In genomic region chr5:43042176-43042625, GRCh38 we compare ENCODE assay signal across 8 cellular contexts. TPM values are rescaled to one million over a fixed set of nuclear protein-coding genes. Genes with fewer than 3 reads are reported as not detected.
DNase-seq lines count a peak whose midpoint lies in the region; TF ChIP-seq lines count a peak whose summit lies in the region.

No MANE protein-coding gene starts in this region.

- H3K4me1 Mint-ChIP-seq in T-helper 1 cell treated with Interleukin-12 subunit alpha and Interleukin-12 subunit beta and Interleukin-4 antibody, amounts not matched to agents 30 μg/mL and 1 μg/mL, for 36 hours (ENCODE audit: low read depth): peaks cover 40% of the 10 kb centered on the region

- peak overlapping the region; percentile 80 for H2AFZ ChIP-seq in smooth muscle cell (ENCODE audit: low read depth)

- DNase-seq in GM10248 (ENCODE audit: extremely low spot score): peak; percentile 71
- DNase-seq in NAMALWA (ENCODE audit: low spot score): peak; percentile 96
- DNase-seq in ascending aorta (ENCODE audit: low spot score in 2 of 2): peak in 1 of 2 donors; percentile 90
- peak; percentile 57 for DNase-seq in smooth muscle cell (lab: John Stamatoyannopoulos, UW; ENCODE audit: unreplicated experiment)
- DNase-seq in RKO (ENCODE audit: low spot score): no peak

- peak overlapping the region; percentile 95 for H3K4me2 ChIP-seq in smooth muscle cell

- H3K27ac ChIP-seq in HEK293 (ENCODE audit: extremely low read depth, low read depth, low read length) (peak overlapping the region; percentile 80), ascending aorta (peak overlapping the region; percentile 96 to 99), smooth muscle cell (ENCODE audit: low read depth) (peak overlapping the region; percentile 90)

- H3K36me3 ChIP-seq in HEK293 (ENCODE audit: control insufficient read depth in 2 of 2, insufficient read depth in 1 of 2, low read length in 2 of 2) (no peaks in the 10 kb centered on the region), ascending aorta (no peaks in the 10 kb centered on the region), smooth muscle cell (ENCODE audit: low read depth) (no peaks in the 10 kb centered on the region)

- H3K27ac Mint-ChIP-seq in T-helper 1 cell treated with Interleukin-12 subunit alpha and Interleukin-12 subunit beta and Interleukin-4 antibody, amounts not matched to agents 30 μg/mL and 1 μg/mL, for 36 hours: peak overlapping the region; percentile 97

- H3K9me3 ChIP-seq in HEK293 (ENCODE audit: control insufficient read depth, insufficient read depth, low read depth, low read length) (no peaks in the 10 kb centered on the region), ascending aorta (peaks cover 0 to 3% of the 10 kb centered on the region in 2 donors), smooth muscle cell (replicated peaks; ENCODE audit: low read depth) (no peaks in the 10 kb centered on the region)

- POLR2A ChIA-PET in GM10248 (lab: Yijun Ruan, JAX): interaction anchor here (0.7 to 1.8 kb wide), 5 partner anchors 33 to 1346 kb away, joined by 3 to 13 read pairs (median 4); partner anchors contain the start of gene TMEM267
- POLR2A ChIA-PET in HEK293 (lab: Yijun Ruan, JAX): interaction anchor here (1.0 to 3.1 kb wide), 12 partner anchors 9 to 348 kb away, joined by 3 to 33 read pairs (median 6); partner anchors contain the start of genes HMGCS1 and ZNF131

- peaks cover 9% of the 10 kb centered on the region for H3K36me3 Mint-ChIP-seq in T-helper 1 cell treated with Interleukin-12 subunit alpha and Interleukin-12 subunit beta and Interleukin-4 antibody, amounts not matched to agents 30 μg/mL and 1 μg/mL, for 36 hours (ENCODE audit: low read depth)

- no peaks in the 10 kb centered on the region for H3K4me1 ChIP-seq in HEK293 (ENCODE audit: control insufficient read depth, insufficient read depth, low read length)
- peaks cover 0 to 2% of the 10 kb centered on the region in 2 donors for H3K4me1 ChIP-seq in ascending aorta
- peaks cover 30% of the 10 kb centered on the region for H3K4me1 ChIP-seq in smooth muscle cell (ENCODE audit: low read depth)

- H3K79me2 ChIP-seq in smooth muscle cell (ENCODE audit: low read depth): peaks cover 11% of the 10 kb centered on the region

- H3F3A ChIP-seq in smooth muscle cell (ENCODE audit: low read depth): peaks cover 27% of the 10 kb centered on the region

- under 1% methylated on average over 44 of the region's 44 CpGs for WGBS in smooth muscle cell (ENCODE audit: low lambda C conversion rate)

- CTCF ChIA-PET in GM10248 (lab: Yijun Ruan, JAX): interaction anchor here (1.2 to 4.2 kb wide), 17 partner anchors 8 to 442 kb away, joined by 3 to 51 read pairs (median 8); partner anchors contain the start of gene TMEM267
- CTCF ChIA-PET in HEK293 (lab: Yijun Ruan, JAX): interaction anchor here (0.5 to 3.1 kb wide), 21 partner anchors 9 to 542 kb away, joined by 3 to 33 read pairs (median 6); no protein-coding TSS in a partner anchor

- H3K4me3 ChIP-seq in HEK293 (ENCODE audit: low read depth, low read length): peak overlapping the region; percentile 56
- peak overlapping the region; percentile 64 to 91 for H3K4me3 ChIP-seq in ascending aorta
- peak overlapping the region; percentile 47 for H3K4me3 ChIP-seq in iPS-11a (ENCODE audit: low read depth, low read length)
- peak overlapping the region; percentile 72 for H3K4me3 ChIP-seq in smooth muscle cell

- H3K9ac ChIP-seq in smooth muscle cell (ENCODE audit: low read depth): peak overlapping the region; percentile 90

- H4K20me1 ChIP-seq in smooth muscle cell (ENCODE audit: low read depth): peaks cover 10% of the 10 kb centered on the region

- no peaks in the 10 kb centered on the region for H3K27me3 Mint-ChIP-seq in T-helper 1 cell treated with Interleukin-12 subunit alpha and Interleukin-12 subunit beta and Interleukin-4 antibody, amounts not matched to agents 30 μg/mL and 1 μg/mL, for 36 hours (ENCODE audit: low read depth)

- H3K27me3 ChIP-seq in ascending aorta: no peaks in the 10 kb centered on the region
- peaks cover under 1% of the 10 kb centered on the region for H3K27me3 ChIP-seq in smooth muscle cell (ENCODE audit: low read depth)

- intact Hi-C loops in ascending aorta (cut with DNase I): loop anchor here (1.0 to 5.0 kb wide), 3 partner anchors 23 to 63 kb away; no protein-coding TSS in a partner anchor

- TF ChIP-seq CTCF in GM10248 (IDR thresholded peaks at IDR 0.05; ENCODE audit: control extremely low read depth, extremely low read depth, low read depth, missing control alignments): peak; percentile 23
- TF ChIP-seq CTCF in HEK293 (tag by site-specific recombination; IDR thresholded peaks at IDR 0.05): peak; percentile 79
- peak in 1 of 3 experiments; percentile 4 for TF ChIP-seq CTCF in ascending aorta (IDR thresholded peaks at IDR 0.05)
- TF ChIP-seq CTCF in smooth muscle cell (IDR thresholded peaks at IDR 0.05; ENCODE audit: borderline replicate concordance, insufficient read depth, poor library complexity, severe bottlenecking): no peak

- H3K9me3 Mint-ChIP-seq in T-helper 1 cell treated with Interleukin-12 subunit alpha and Interleukin-12 subunit beta and Interleukin-4 antibody, amounts not matched to agents 30 μg/mL and 1 μg/mL, for 36 hours: no peaks in the 10 kb centered on the region

- H3K4me3 Mint-ChIP-seq in T-helper 1 cell treated with Interleukin-12 subunit alpha and Interleukin-12 subunit beta and Interleukin-4 antibody, amounts not matched to agents 30 μg/mL and 1 μg/mL, for 36 hours: peak overlapping the region; percentile 88

TF ChIP-seq in HEK293, 187 proteins besides CTCF, POLR2A, EP300 and RAD21 (continues in another document):
- TF ChIP-seq HOXD13 (CRISPR knock-in tag; IDR thresholded peaks at IDR 0.05; ENCODE audit: borderline replicate concordance) (no peak), ZNF660 (tag by site-specific recombination; IDR thresholded peaks at IDR 0.05) (0 out of 2 replicates have a peak, but pooled peaks have one; percentile 24), ZFP37 (tag by site-specific recombination; IDR thresholded peaks at IDR 0.05) (0 out of 2 replicates have a peak, but pooled peaks have one; percentile 20), ZNF121 (tag by site-specific recombination; IDR thresholded peaks at IDR 0.05) (no peak), ZNF157 (tag by site-specific recombination; IDR thresholded peaks at IDR 0.05) (no peak), ZNF214 (tag by site-specific recombination; IDR thresholded peaks at IDR 0.05; ENCODE audit: borderline replicate concordance) (no peak), HOXC10 (CRISPR knock-in tag; IDR thresholded peaks at IDR 0.05) (no peak), ZNF621 (tag by site-specific recombination; IDR thresholded peaks at IDR 0.05) (no peak), PRDM1 (tag by site-specific recombination; IDR thresholded peaks at IDR 0.05) (peak; percentile 36; the same call in 1 of the 2 replicates), ZBTB11 (tag by site-specific recombination; conservative IDR thresholded peaks at IDR 0.05; ENCODE audit: low read depth) (peak; percentile 46), ZNF580 (tag by site-specific recombination; IDR thresholded peaks at IDR 0.05) (0 out of 2 replicates have a peak, but pooled peaks have one; percentile 49), ZNF843 (tag by site-specific recombination; IDR thresholded peaks at IDR 0.05) (no peak; the same call in 1 of the 2 replicates), ZNF510 (tag by site-specific recombination; IDR thresholded peaks at IDR 0.05; ENCODE audit: insufficient replicate concordance) (no peak), TRIM28 (IDR thresholded peaks at IDR 0.05; ENCODE audit: borderline replicate concordance, low read length) (no peak), ZNF26 (tag by site-specific recombination; IDR thresholded peaks at IDR 0.05) (no peak), ZSCAN16 (tag by site-specific recombination; IDR thresholded peaks at IDR 0.05) (0 out of 2 replicates have a peak, but pooled peaks have one; percentile 14)

RNA-seq across cellular contexts. Expression of gene ANXA2R, which starts 2.1 kb away (rescaled TPM):
- total RNA-seq in ascending aorta (5.1 TPM), smooth muscle cell (0.40 and 1.5 TPM in 2 replicates)
- polyA plus RNA-seq in smooth muscle cell: 0.83 TPM in 1 of 2 replicates, not detected in the other
